Comparison of ENCODE assay signal across 8 cellular contexts in the genomic region with DNA sequence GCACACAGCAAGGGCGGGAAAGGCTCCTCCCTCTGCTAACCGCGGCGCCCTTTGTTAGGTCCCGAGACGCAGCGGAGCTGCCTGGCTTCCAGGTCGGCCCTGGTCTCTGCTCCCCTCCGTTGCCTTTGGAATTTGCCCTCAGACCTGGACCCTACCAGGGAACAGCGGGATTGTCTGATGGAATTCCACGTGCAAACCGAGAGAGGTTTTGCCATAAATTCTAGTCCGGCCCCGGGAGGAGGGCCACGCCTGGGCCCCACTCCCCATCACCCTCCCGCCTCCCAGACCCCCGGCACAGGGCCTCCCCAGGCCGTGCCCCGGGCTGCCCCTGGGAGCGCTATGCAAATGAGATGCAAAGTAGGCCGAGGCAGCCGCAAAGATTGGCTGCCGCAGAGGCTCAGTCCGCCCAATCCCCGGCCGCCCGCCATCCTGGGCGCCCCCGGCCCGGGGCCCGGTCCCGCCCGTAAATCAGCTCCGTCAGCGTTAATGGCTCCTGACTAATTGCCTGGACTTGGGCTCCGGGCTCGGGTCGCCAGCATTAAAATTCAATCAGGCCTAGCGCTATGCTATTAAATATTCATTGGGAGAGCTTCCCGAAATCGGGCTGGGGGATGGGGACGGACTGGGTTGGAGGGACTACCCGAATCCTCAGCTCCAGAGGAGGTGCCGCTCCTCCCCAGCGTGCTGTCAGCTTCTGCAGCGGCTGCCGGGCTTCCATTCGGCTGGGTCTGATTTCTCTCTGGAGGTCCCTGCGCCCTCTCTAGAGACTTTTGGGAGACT. TPM values are rescaled to one million over a fixed set of nuclear protein-coding genes. Genes with fewer than 3 reads are reported as not detected.
DNase-seq lines count a peak whose midpoint lies in the region; ATAC-seq, FAIRE-seq and TF ChIP-seq lines count a peak whose summit lies in the region.

No MANE protein-coding gene starts in this region.

- H3K79me2 ChIP-seq in Loucy (ENCODE audit: insufficient read depth, low read length) (no peaks in the 10 kb centered on the region), mammary epithelial cell (ENCODE audit: insufficient read depth, low read length) (no peaks in the 10 kb centered on the region)

- no peak for ATAC-seq in A549
- peak; percentile 35 to 40 for ATAC-seq in lower lobe of right lung
- no peak for ATAC-seq in GM21723 (IDR thresholded peaks at IDR 0.05; ENCODE audit: unreplicated experiment)

- H3K4me1 ChIP-seq in A549 (no peaks in the 10 kb centered on the region), Loucy (ENCODE audit: insufficient read depth, low read length, poor library complexity, severe bottlenecking) (no peaks in the 10 kb centered on the region), mammary epithelial cell (ENCODE audit: insufficient read depth, low read length) (peaks cover 8% of the 10 kb centered on the region), lower lobe of right lung (peaks cover 29% of the 10 kb centered on the region), stomach smooth muscle (ENCODE audit: control insufficient read depth, insufficient read depth, low read length) (peaks cover 23% of the 10 kb centered on the region)

- TF ChIP-seq EP300 in A549 (IDR thresholded peaks at IDR 0.05): no peak

- TF ChIP-seq RAD21 in A549 (conservative IDR thresholded peaks at IDR 0.05 in 1 of 2, IDR thresholded peaks at IDR 0.05 in 1 of 2): no peak

- WGBS in A549 (ENCODE audit: missing lambda C conversion rate): 71% methylated on average over 28 of the region's 49 CpGs
- WGBS in mammary epithelial cell (ENCODE audit: low coverage, missing lambda C conversion rate): 26% methylated on average over 13 of the region's 49 CpGs

- H3K9me2 ChIP-seq in Loucy (replicated peaks; ENCODE audit: low read depth, low read length): no peaks in the 10 kb centered on the region

- in situ Hi-C loops in mammary epithelial cell (cut with MboI; ENCODE audit: low sequenced_read_pairs in 2 of 2): no loop called here

- no peak overlapping the region for H3K4me2 ChIP-seq in A549
- H3K4me2 ChIP-seq in Loucy (ENCODE audit: low read depth, low read length, poor library complexity, severe bottlenecking): peak overlapping the region; percentile 53
- peak overlapping the region; percentile 31 for H3K4me2 ChIP-seq in mammary epithelial cell (ENCODE audit: insufficient read depth, low read depth, low read length)

- CTCF ChIA-PET in A549 (lab: Yijun Ruan, JAX) (interaction anchor here (1.0 to 1.7 kb wide), 7 partner anchors 9 to 443 kb away, joined by 3 to 13 read pairs (median 4); no protein-coding TSS in a partner anchor), mammary epithelial cell (lab: Charles Lee; ENCODE audit: low non-redundant PET) (no interaction called here)

- TF ChIP-seq CTCF in A549 (IDR thresholded peaks at IDR 0.05): no peak
- no peak for TF ChIP-seq CTCF in Loucy (conservative IDR thresholded peaks at IDR 0.05; ENCODE audit: low read length)
- TF ChIP-seq CTCF in mammary epithelial cell (conservative IDR thresholded peaks at IDR 0.05 in 1 of 2, IDR thresholded peaks at IDR 0.05 in 1 of 2; ENCODE audit: extremely low read depth in 1 of 2, insufficient read depth in 1 of 2, low read depth in 1 of 2, low read length in 2 of 2): no peak
- no peak for TF ChIP-seq CTCF in lower lobe of right lung (IDR thresholded peaks at IDR 0.05)

- no peak overlapping the region for H3K27ac ChIP-seq in A549
- no peak overlapping the region for H3K27ac ChIP-seq in mammary epithelial cell (ENCODE audit: insufficient read depth, low read depth, low read length)
- H3K27ac ChIP-seq in lower lobe of right lung: no peak overlapping the region
- no peak overlapping the region for H3K27ac ChIP-seq in stomach smooth muscle (ENCODE audit: low read length)

- no peaks in the 10 kb centered on the region for H3K36me3 ChIP-seq in Loucy (ENCODE audit: insufficient read depth, low read length)
- no peaks in the 10 kb centered on the region for H3K36me3 ChIP-seq in mammary epithelial cell (ENCODE audit: insufficient read depth, low read length)
- no peaks in the 10 kb centered on the region for H3K36me3 ChIP-seq in lower lobe of right lung
- no peaks in the 10 kb centered on the region for H3K36me3 ChIP-seq in stomach smooth muscle (ENCODE audit: control insufficient read depth in 2 of 2, insufficient read depth in 2 of 2, low read length in 2 of 2)

- H3K9me3 ChIP-seq in A549 (no peaks in the 10 kb centered on the region), Loucy (ENCODE audit: insufficient read depth, low read depth, low read length) (no peaks in the 10 kb centered on the region), mammary epithelial cell (replicated peaks; ENCODE audit: insufficient read depth, low read length) (no peaks in the 10 kb centered on the region), lower lobe of right lung (no peaks in the 10 kb centered on the region), stomach smooth muscle (ENCODE audit: control insufficient read depth in 2 of 2, low read length in 2 of 2) (no peaks in the 10 kb centered on the region)

- POLR2A ChIA-PET in A549 (lab: Yijun Ruan, JAX): no interaction called here

- H3K9ac ChIP-seq in Loucy (ENCODE audit: low read depth, low read length, poor library complexity, severe bottlenecking) (no peak overlapping the region), mammary epithelial cell (ENCODE audit: insufficient read depth, low read length) (no peak overlapping the region), stomach smooth muscle (ENCODE audit: low read length in 2 of 2) (no peak overlapping the region)

- H3F3A ChIP-seq in Loucy (ENCODE audit: low read depth): no peaks in the 10 kb centered on the region

- H4K20me1 ChIP-seq in Loucy (ENCODE audit: insufficient read depth, low read length, poor library complexity, severe bottlenecking) (no peaks in the 10 kb centered on the region), mammary epithelial cell (ENCODE audit: insufficient read depth, low read length) (no peaks in the 10 kb centered on the region)

- DNase-seq in A549 (ENCODE audit: low read depth in 1 of 2, low spot score in 1 of 2): no peak
- DNase-seq in mammary epithelial cell: no peak
- no peak for DNase-seq in lower lobe of right lung
- DNase-seq in NCI-H128 (lab: John Stamatoyannopoulos, UW; ENCODE audit: unreplicated experiment): no peak
- no peak for DNase-seq in NCI-H748 (lab: John Stamatoyannopoulos, UW; ENCODE audit: unreplicated experiment)

- H3K4me3 ChIP-seq in A549 (no peak overlapping the region), Loucy (ENCODE audit: low read length, poor library complexity, severe bottlenecking) (peak overlapping the region; percentile 48), mammary epithelial cell (replicated peaks in 1 of 3; ENCODE audit: insufficient read depth in 1 of 3, low read depth in 2 of 3, low read length in 3 of 3) (no peak overlapping the region), lower lobe of right lung (peak overlapping the region; percentile 43), stomach smooth muscle (ENCODE audit: low read length in 2 of 2) (peak overlapping the region; percentile 35 to 66)

- no TSS peak for BruUV-seq in mammary epithelial cell (replicated peaks; lab: Mats Ljungman, UMichigan)

- intact Hi-C loops in mammary epithelial cell (cut with micrococcal nuclease): no loop called here
- intact Hi-C loops in lower lobe of right lung (cut with DNase I): no loop called here

- no peak for FAIRE-seq in A549 (lab: Jason Lieb, UNC)

- dilution Hi-C loops in mammary epithelial cell (cut with HindIII; ENCODE audit: low sequenced_read_pairs): no loop called here

- TF ChIP-seq POLR2A in A549 (IDR thresholded peaks at IDR 0.05; ENCODE audit: low read length): no peak

- no peak overlapping the region for H2AFZ ChIP-seq in Loucy (ENCODE audit: low read length)
- H2AFZ ChIP-seq in mammary epithelial cell (ENCODE audit: low read depth, low read length): peak overlapping the region; percentile 33

- H3K27me3 ChIP-seq in Loucy (ENCODE audit: insufficient read depth, low read length, poor library complexity, severe bottlenecking) (no peaks in the 10 kb centered on the region), mammary epithelial cell (ENCODE audit: insufficient read depth, low read length) (peaks cover 28% of the 10 kb centered on the region), lower lobe of right lung (ENCODE audit: low read depth) (peaks cover 48% of the 10 kb centered on the region), stomach smooth muscle (ENCODE audit: control insufficient read depth in 1 of 2, insufficient read depth in 2 of 2, low read length in 2 of 2) (peaks cover 21 to 45% of the 10 kb centered on the region in 2 donors)

TF ChIP-seq in A549, 52 proteins besides CTCF, POLR2A, EP300 and RAD21:
- TF ChIP-seq MAFK (IDR thresholded peaks at IDR 0.05; ENCODE audit: partially characterized antibody) (peak; percentile 15), KDM1A (IDR thresholded peaks at IDR 0.05; ENCODE audit: low read depth) (no peak)

RNA-seq across cellular contexts. Expression of a gene that starts 15.6 kb away (rescaled TPM):
- 0.22 and 0.26 TPM in 2 replicates for polyA plus RNA-seq in A549 (2011; rRNA removed)
- polyA plus RNA-seq in A549 (2012; cell fraction: cytosol; rRNA removed): 0.26 and 0.38 TPM in 2 replicates
- polyA plus RNA-seq in A549 (2012; cell fraction: nucleus; rRNA removed): 0.71 and 1.2 TPM in 2 replicates
- polyA plus RNA-seq in A549 (2017; fragmentation: RNase III; extraction: RNeasy Plus Mini Kit Qiagen cat#74134 plus additional on column Dnase treatment): 0.36 to 0.46 TPM (median 0.38 TPM) in 3 replicates
- polyA minus RNA-seq in A549 (2011; rRNA and poly(A)+ RNA removed): 1.3 and 1.7 TPM in 2 replicates
- under 1 TPM in 1 of 2 donors, not detected in 1; 0.50 TPM for total RNA-seq in mammary epithelial cell
- not detected for polyA plus RNA-seq in mammary epithelial cell
- polyA minus RNA-seq in mammary epithelial cell: not detected
- 0.95 TPM for total RNA-seq in lower lobe of right lung

RNA-seq across cellular contexts. Expression of a gene that starts 23.8 kb away (rescaled TPM):
- not detected in 2 replicates for polyA plus RNA-seq in A549 (2011; rRNA removed)
- polyA plus RNA-seq in A549 (2012; cell fraction: cytosol; rRNA removed): not detected in 2 replicates
- not detected in 2 replicates for polyA plus RNA-seq in A549 (2012; cell fraction: nucleus; rRNA removed)
- not detected in 3 replicates for polyA plus RNA-seq in A549 (2017; fragmentation: RNase III; extraction: RNeasy Plus Mini Kit Qiagen cat#74134 plus additional on column Dnase treatment)
- polyA minus RNA-seq in A549 (2011; rRNA and poly(A)+ RNA removed): not detected in 2 replicates
- not detected for total RNA-seq in mammary epithelial cell
- polyA plus RNA-seq in mammary epithelial cell: not detected
- not detected for polyA minus RNA-seq in mammary epithelial cell
- not detected for total RNA-seq in lower lobe of right lung

RNA-seq across cellular contexts. Expression of a gene that starts 43.2 kb away (rescaled TPM):
- polyA plus RNA-seq in A549 (2011; rRNA removed) (0.03 and 0.22 TPM in 2 replicates), A549 (2017; fragmentation: RNase III; extraction: RNeasy Plus Mini Kit Qiagen cat#74134 plus additional on column Dnase treatment) (0.05 TPM in 1 of 3 replicates, not detected in the others), mammary epithelial cell (not detected)
- 0.07 and 0.25 TPM in 2 replicates for polyA plus RNA-seq in A549 (2012; cell fraction: cytosol; rRNA removed)
- 0.36 and 0.42 TPM in 2 replicates for polyA plus RNA-seq in A549 (2012; cell fraction: nucleus; rRNA removed)
- polyA minus RNA-seq in A549 (2011; rRNA and poly(A)+ RNA removed): not detected in 2 replicates
- total RNA-seq in mammary epithelial cell (under 1 TPM in 1 of 2 donors, not detected in 1; 0.33 TPM), lower lobe of right lung (242 TPM)
- not detected for polyA minus RNA-seq in mammary epithelial cell

Comparison
In these comparisons a context has a peak if more than half of its experiments do, and no peak if none do; other contexts are left out.
1. ATAC-seq: peak in lower lobe of right lung (2 of 2); none in A549 (0 of 2) and GM21723 (single experiment).
2. H3K4me3 ChIP-seq: peak in Loucy (single experiment), lower lobe of right lung (single experiment) and stomach smooth muscle (2 of 2); none in A549 (single experiment) and mammary epithelial cell (0 of 3).
3. RNA of a gene that starts 43.2 kb away (total RNA-seq): 242 TPM in lower lobe of right lung (single experiment); 0.33 TPM in mammary epithelial cell; every median in the first group is over 100 times any median in the second.